In genomic region chr4:6342530-6343293, GRCh38 we compare ENCODE assay signal across 2 cellular contexts.
TF ChIP-seq lines count a peak whose summit lies in the region.

No MANE protein-coding gene starts in this region.

TF ChIP-seq in SK-N-SH, 30 proteins besides CTCF, POLR2A, EP300 and RAD21 (continued from another document):
- TF ChIP-seq PBX3 (IDR thresholded peaks at IDR 0.05), result no peak
- no peak for TF ChIP-seq NRF1 (IDR thresholded peaks at IDR 0.05; ENCODE audit: low read depth, low read length)
- no peak for TF ChIP-seq MXI1 (IDR thresholded peaks at IDR 0.05; ENCODE audit: low read depth, low read length)
- no peak for TF ChIP-seq IRF3 (IDR thresholded peaks at IDR 0.05; ENCODE audit: low read depth, low read length)
TF ChIP-seq in SK-N-SH: peak in this region for 0.

TF ChIP-seq in SK-N-SH treated with all-trans-retinoic acid at 6 μM for 48 hours, 23 proteins besides CTCF, POLR2A, EP300 and RAD21 (continued from another document):
- TF ChIP-seq POU6F1 (CRISPR knock-in tag; IDR thresholded peaks at IDR 0.05; ENCODE audit: borderline replicate concordance, low read depth) (no peak), SNAI2 (CRISPR knock-in tag; IDR thresholded peaks at IDR 0.05) (no peak), ESRRG (CRISPR knock-in tag; IDR thresholded peaks at IDR 0.05) (no peak), ISL1 (CRISPR knock-in tag; IDR thresholded peaks at IDR 0.05) (no peak), GLIS3 (CRISPR knock-in tag; IDR thresholded peaks at IDR 0.05) (no peak)
TF ChIP-seq in SK-N-SH treated with all-trans-retinoic acid at 6 μM for 48 hours: peak in this region for 0.
